23 cellular contexts compared by ENCODE assay signal in the genomic region with DNA sequence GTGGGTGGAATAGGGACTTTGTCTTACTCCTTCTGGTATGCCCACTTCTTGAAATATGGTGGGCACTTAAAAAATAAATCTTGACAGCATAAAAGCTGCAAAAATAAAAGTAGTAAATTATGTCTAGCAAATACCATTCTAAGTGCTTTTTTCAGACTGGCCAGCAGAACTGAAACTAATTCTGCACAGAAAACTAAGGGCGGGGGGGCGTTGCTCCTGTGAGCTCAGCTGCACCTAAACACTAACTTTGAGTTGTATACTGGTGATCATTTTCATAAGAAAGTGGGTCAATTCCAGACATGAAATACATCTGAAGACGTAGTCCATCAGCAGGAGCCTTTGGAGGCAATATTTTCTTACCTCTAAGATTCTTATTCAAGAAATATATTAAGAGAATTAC.
DNase-seq lines count a peak whose midpoint lies in the region; ATAC-seq and TF ChIP-seq lines count a peak whose summit lies in the region.
"Had no signal": no experiment of that assay in that cellular context is flagged by ENCODE, and none has a peak within 500 bp of the region (broad histone marks: within the 10 kb centered on the region; RNA-seq: fewer than 3 reads in every experiment).

No MANE protein-coding gene starts in this region.

- no peak overlapping the region for H3K4me3 ChIP-seq in GM12865 (ENCODE audit: low read depth, low read length)
- H3K4me3 ChIP-seq: A549; BLaER1 treated with 17β-estradiol and CSF1 and Interleukin-3, amounts not matched to agents 10 nM and 100 nM had no signal

- no peak for TF ChIP-seq CTCF in GM12865 (IDR thresholded peaks at IDR 0.05; ENCODE audit: insufficient read depth, low read depth, low read length, missing control alignments)

- peak; percentile 70 for DNase-seq in GM12865 (ENCODE audit: low read depth)
- DNase-seq in GM19238 (ENCODE audit: insufficient read length, low spot score), result peak; percentile 33
- peak; percentile 52 for DNase-seq in NOMO-1 treated with DMSO at 0.1 percent for 48 hours (lab: John Stamatoyannopoulos, UW; ENCODE audit: unreplicated experiment)
- no peak for DNase-seq in NCI-H1105 (lab: John Stamatoyannopoulos, UW)
- no peak for DNase-seq in OCI-M2 (lab: John Stamatoyannopoulos, UW; ENCODE audit: unreplicated experiment)
- DNase-seq in NK-92 treated with Interleukin-12 subunit alpha and Interleukin-12 subunit beta, amount 100 ng/mL, for 24 hours (lab: John Stamatoyannopoulos, UW), result no peak
- DNase-seq in activated T-cell treated with anti-CD3 and anti-CD28 coated beads for 4 hours, result no peak
- DNase-seq: activated CD4-positive, alpha-beta memory T cell treated with anti-CD3 and anti-CD28 coated beads for 36 hours; activated T-cell treated with anti-CD3 and anti-CD28 coated beads, Interleukin-2, amount 50 U/mL, for 24 hours; cortex of kidney; GOT3; hippocampal formation; islet precursor cell; natural killer cell; NCI-H1436 treated with DMSO at 0.1 percent for 48 hours; Right ventricle myocardium superior; stimulated activated naive CD8-positive, alpha-beta T cell treated with anti-CD3 and anti-CD28 coated beads, Interleukin-15, Interleukin-2, amounts not matched to agents 100 U/mL and 50 U/mL, for 24 hours; T-cell; trophoblast cell had no signal

- peak; percentile 68 for ATAC-seq in HG02678 (IDR thresholded peaks at IDR 0.05; ENCODE audit: unreplicated experiment)
- ATAC-seq: A549; natural killer cell; sciatic nerve; stimulated activated naive CD8-positive, alpha-beta T cell treated with anti-CD3 and anti-CD28 coated beads, Interleukin-15, Interleukin-2, amounts not matched to agents 100 U/mL and 50 U/mL, for 24 hours; T-cell had no signal

Comparison
In these comparisons a context has a peak if more than half of its experiments do, and no peak if none do; other contexts are left out.
1. DNase-seq: peak in GM12865 (single experiment), GM19238 (single experiment) and NOMO-1 treated with DMSO at 0.1 percent for 48 hours (single experiment); none in NCI-H1105 (single experiment), OCI-M2 (single experiment), NK-92 treated with Interleukin-12 subunit alpha and Interleukin-12 subunit beta, amount 100 ng/mL, for 24 hours (single experiment) and activated T-cell treated with anti-CD3 and anti-CD28 coated beads for 4 hours (single experiment).